Comparison of ENCODE assay signal across 7 cellular contexts in genomic region chr1:147242449-147243227, GRCh38.
DNase-seq lines count a peak whose midpoint lies in the region; ATAC-seq, FAIRE-seq and TF ChIP-seq lines count a peak whose summit lies in the region.

Gene CHD1L (plus strand): TSS chr1:147242684. CDS start chr1:147242704, 20 bp downstream.

- TF ChIP-seq CTCF in astrocyte of the cerebellum (IDR thresholded peaks at IDR 0.05; ENCODE audit: low read depth, low read length, missing control alignments) (peak; percentile 82), retinal pigment epithelial cell (conservative IDR thresholded peaks at IDR 0.05; ENCODE audit: low read depth, low read length) (peak; percentile 85)

- FAIRE-seq in GM18507 (lab: Jason Lieb, UNC) = peak; percentile 84

- in situ Hi-C loops in astrocyte of the cerebellum (cut with HindIII; ENCODE audit: low sequenced_read_pairs) = no loop called here

- peak within 1 kb of the TSS; percentile 77 for H3K4me3 ChIP-seq in astrocyte of the cerebellum (ENCODE audit: low read depth, low read length)
- H3K4me3 ChIP-seq in retinal pigment epithelial cell (ENCODE audit: low read length) = peak within 1 kb of the TSS; percentile 89

- peak; percentile 79 for ATAC-seq in HG02981 (IDR thresholded peaks at IDR 0.05; ENCODE audit: unreplicated experiment)

- DNase-seq in GM18507 (ENCODE audit: extremely low spot score, insufficient read length, low read depth) (peak; percentile 83), NCI-H2029 (lab: John Stamatoyannopoulos, UW) (peak; percentile 88), T-helper 22 cell (ENCODE audit: low read depth) (peak; percentile 80), astrocyte of the cerebellum (ENCODE audit: low read depth) (peak; percentile 92), hippocampal formation (lab: John Stamatoyannopoulos, UW) (peak; percentile 91 to 92), retinal pigment epithelial cell (ENCODE audit: low read depth) (peak; percentile 83)

Comparison
In these comparisons a context has a peak if more than half of its experiments do, and no peak if none do; other contexts are left out.
1. Peak in every context shown above with its lines: DNase-seq, ATAC-seq and H3K4me3 ChIP-seq.